In genomic region chr12:6954316-6954710, GRCh38 we compare ENCODE assay signal across 1 cellular context.
TF ChIP-seq lines count a peak whose summit lies in the region.

No MANE protein-coding gene starts in this region.

TF ChIP-seq in SK-N-SH, 30 proteins besides CTCF, POLR2A, EP300 and RAD21 (continued from another document):
- TF ChIP-seq USF2 (IDR thresholded peaks at IDR 0.05; ENCODE audit: borderline replicate concordance, low read depth, low read length) (no peak), NFIC (IDR thresholded peaks at IDR 0.05; ENCODE audit: borderline replicate concordance) (no peak)
